ENCODE assay signal across 19 cellular contexts in the genomic region with DNA sequence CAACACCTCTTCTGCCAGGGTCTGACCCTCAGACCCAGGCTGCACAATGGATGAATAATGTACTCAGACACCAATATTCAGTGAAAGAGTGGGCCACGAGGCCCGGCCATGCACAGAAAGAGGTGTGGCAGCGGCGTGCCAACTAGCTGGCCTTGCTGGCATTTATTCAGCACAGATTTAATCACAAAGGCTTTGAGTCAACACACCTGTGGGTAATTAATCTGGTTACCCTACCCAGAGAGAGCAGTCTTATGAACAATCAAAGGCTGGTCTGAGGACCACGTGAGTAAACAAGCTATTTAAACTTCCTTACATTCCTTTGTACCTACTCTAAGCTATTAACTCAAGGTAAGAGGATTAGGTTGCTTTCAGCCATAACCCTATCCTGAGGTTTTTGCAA.
DNase-seq lines count a peak whose midpoint lies in the region; ATAC-seq, FAIRE-seq and TF ChIP-seq lines count a peak whose summit lies in the region.
"Had no signal": no experiment of that assay in that cellular context is flagged by ENCODE, and none has a peak within 500 bp of the region (broad histone marks: within the 10 kb centered on the region; RNA-seq: fewer than 3 reads in every experiment).

No MANE protein-coding gene starts in this region.

- no peak for ATAC-seq in Right ventricle myocardium inferior
- ATAC-seq in Right ventricle myocardium superior (ENCODE audit: poor library complexity) = no peak
- ATAC-seq in GM18867 (IDR thresholded peaks at IDR 0.05; ENCODE audit: unreplicated experiment) = no peak
- ATAC-seq in HG03442 (IDR thresholded peaks at IDR 0.05; ENCODE audit: unreplicated experiment) = no peak

- DNase-seq in Right ventricle myocardium inferior (ENCODE audit: missing footprints) (peak; percentile 42), Right ventricle myocardium superior (no peak), LoVo (ENCODE audit: low spot score) (peak; percentile 30), endodermal cell (no peak), urothelium cell line (ENCODE audit: low spot score) (peak; percentile 2), NCI-H510A (lab: John Stamatoyannopoulos, UW) (no peak)
- DNase-seq: DMS79 treated with DMSO at 0.1 percent for 48 hours; Karpas-422; NCI-H2029; NCI-H524; NK-92 treated with Interleukin-12 subunit alpha and Interleukin-12 subunit beta, amount 100 ng/mL, for 24 hours; OCI-M1; RPMI8226; SW 1271 had no signal

- peaks cover 8% of the 10 kb centered on the region for H3K27me3 Mint-ChIP-seq in endodermal cell (ENCODE audit: insufficient read depth)

- H3K4me3 Mint-ChIP-seq in endodermal cell = no peak overlapping the region
- H3K4me3 Mint-ChIP-seq: T-helper 2 cell treated with Interferon-gamma antibody and Interleukin-4, amounts not matched to agents 5 μg/mL and 100 μg/mL, for 36 hours had no signal

- H3K4me3 ChIP-seq in endodermal cell (ENCODE audit: low read length) = peak overlapping the region; percentile 73

- H3K4me1 Mint-ChIP-seq in endodermal cell = no peaks in the 10 kb centered on the region

- H3K36me3 Mint-ChIP-seq in endodermal cell (ENCODE audit: low read depth) = no peaks in the 10 kb centered on the region

- no peak for TF ChIP-seq CTCF in endodermal cell (conservative IDR thresholded peaks at IDR 0.05)

- peaks cover 84% of the 10 kb centered on the region for H3K9me3 ChIP-seq in endodermal cell (ENCODE audit: control insufficient read depth, low read length)

- H3K9ac ChIP-seq in endodermal cell (ENCODE audit: extremely low read depth, low read length, poor library complexity, severe bottlenecking) = no peak overlapping the region

- H3K27ac ChIP-seq in endodermal cell (ENCODE audit: low read depth, low read length) = no peak overlapping the region
- H3K27ac ChIP-seq: C4-2B had no signal

- no peaks in the 10 kb centered on the region for H3K27me3 ChIP-seq in endodermal cell (ENCODE audit: control insufficient read depth, insufficient read depth, low read length, poor library complexity, severe bottlenecking)

- peaks cover 57% of the 10 kb centered on the region for H3K9me3 Mint-ChIP-seq in endodermal cell

- intact Hi-C loops in Right ventricle myocardium inferior (cut with DNase I) (no loop called here), Right ventricle myocardium superior (cut with DNase I) (no loop called here)

- no peak for FAIRE-seq in urothelium cell line (lab: Jason Lieb, UNC)
- FAIRE-seq: D721Med had no signal

- no peaks in the 10 kb centered on the region for H3K36me3 ChIP-seq in endodermal cell (ENCODE audit: control insufficient read depth, insufficient read depth, low read length)

- WGBS in endodermal cell (ENCODE audit: insufficient coverage in 1 of 2, insufficient read length in 1 of 2), 2 experiments = 89 to 90% methylated on average over 4 to 5 of the region's 5 CpGs

- H3K4me1 ChIP-seq in endodermal cell (ENCODE audit: control insufficient read depth, insufficient read depth, low read length) = no peaks in the 10 kb centered on the region

- no peak overlapping the region for H3K27ac Mint-ChIP-seq in endodermal cell
- H3K27ac Mint-ChIP-seq: T-helper 2 cell treated with Interferon-gamma antibody and Interleukin-4, amounts not matched to agents 5 μg/mL and 100 μg/mL, for 36 hours had no signal

Comparison
In these comparisons a context has a peak if more than half of its experiments do, and no peak if none do; other contexts are left out.
1. DNase-seq: peak in Right ventricle myocardium inferior (single experiment), LoVo (single experiment) and urothelium cell line (single experiment); none in Right ventricle myocardium superior (single experiment), endodermal cell (single experiment) and NCI-H510A (single experiment).